Comparison of ENCODE assay signal across 2 cellular contexts in the genomic region with DNA sequence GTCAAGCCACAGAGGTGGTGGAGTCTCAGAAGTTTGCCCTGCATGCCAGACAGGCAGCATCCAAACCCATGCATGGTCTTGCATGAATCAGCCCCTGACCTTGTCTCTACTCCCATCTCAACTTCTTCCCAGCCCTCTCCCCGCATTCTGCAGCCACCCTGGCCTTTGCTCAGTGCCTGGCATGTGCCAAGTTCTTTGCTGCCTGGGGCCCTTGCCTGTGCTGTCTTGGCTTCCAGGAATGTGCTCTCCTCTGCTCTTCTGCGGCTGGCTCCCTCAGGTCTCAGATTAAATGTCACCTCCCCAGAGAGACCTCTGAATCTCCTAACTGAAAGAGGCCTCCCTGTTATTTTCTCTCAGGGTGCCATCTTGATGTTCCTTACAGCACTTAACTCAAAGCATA.
TF ChIP-seq lines count a peak whose summit lies in the region.

No MANE protein-coding gene starts in this region.

TF ChIP-seq in SK-N-SH, 30 proteins besides CTCF, POLR2A, EP300 and RAD21 (continued from another document):
- TF ChIP-seq, protein P1, sequence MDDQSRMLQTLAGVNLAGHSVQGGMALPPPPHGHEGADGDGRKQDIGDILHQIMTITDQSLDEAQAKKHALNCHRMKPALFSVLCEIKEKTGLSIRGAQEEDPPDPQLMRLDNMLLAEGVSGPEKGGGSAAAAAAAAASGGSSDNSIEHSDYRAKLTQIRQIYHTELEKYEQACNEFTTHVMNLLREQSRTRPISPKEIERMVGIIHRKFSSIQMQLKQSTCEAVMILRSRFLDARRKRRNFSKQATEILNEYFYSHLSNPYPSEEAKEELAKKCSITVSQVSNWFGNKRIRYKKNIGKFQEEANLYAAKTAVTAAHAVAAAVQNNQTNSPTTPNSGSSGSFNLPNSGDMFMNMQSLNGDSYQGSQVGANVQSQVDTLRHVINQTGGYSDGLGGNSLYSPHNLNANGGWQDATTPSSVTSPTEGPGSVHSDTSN (IDR thresholded peaks at IDR 0.05): no peak
- TF ChIP-seq, protein P2, sequence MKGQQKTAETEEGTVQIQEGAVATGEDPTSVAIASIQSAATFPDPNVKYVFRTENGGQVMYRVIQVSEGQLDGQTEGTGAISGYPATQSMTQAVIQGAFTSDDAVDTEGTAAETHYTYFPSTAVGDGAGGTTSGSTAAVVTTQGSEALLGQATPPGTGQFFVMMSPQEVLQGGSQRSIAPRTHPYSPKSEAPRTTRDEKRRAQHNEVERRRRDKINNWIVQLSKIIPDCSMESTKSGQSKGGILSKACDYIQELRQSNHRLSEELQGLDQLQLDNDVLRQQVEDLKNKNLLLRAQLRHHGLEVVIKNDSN (IDR thresholded peaks at IDR 0.05; ENCODE audit: borderline replicate concordance, low read depth): no peak
- TF ChIP-seq YY1 (IDR thresholded peaks at IDR 0.05; ENCODE audit: low read depth) (no peak), MEF2A (IDR thresholded peaks at IDR 0.05; ENCODE audit: borderline replicate concordance, low read depth) (no peak)
TF ChIP-seq in SK-N-SH: peak in this region for 0.

TF ChIP-seq in SK-N-SH treated with all-trans-retinoic acid at 6 μM for 48 hours, 23 proteins besides CTCF, POLR2A, EP300 and RAD21 (continued from another document):
- TF ChIP-seq, protein P3, sequence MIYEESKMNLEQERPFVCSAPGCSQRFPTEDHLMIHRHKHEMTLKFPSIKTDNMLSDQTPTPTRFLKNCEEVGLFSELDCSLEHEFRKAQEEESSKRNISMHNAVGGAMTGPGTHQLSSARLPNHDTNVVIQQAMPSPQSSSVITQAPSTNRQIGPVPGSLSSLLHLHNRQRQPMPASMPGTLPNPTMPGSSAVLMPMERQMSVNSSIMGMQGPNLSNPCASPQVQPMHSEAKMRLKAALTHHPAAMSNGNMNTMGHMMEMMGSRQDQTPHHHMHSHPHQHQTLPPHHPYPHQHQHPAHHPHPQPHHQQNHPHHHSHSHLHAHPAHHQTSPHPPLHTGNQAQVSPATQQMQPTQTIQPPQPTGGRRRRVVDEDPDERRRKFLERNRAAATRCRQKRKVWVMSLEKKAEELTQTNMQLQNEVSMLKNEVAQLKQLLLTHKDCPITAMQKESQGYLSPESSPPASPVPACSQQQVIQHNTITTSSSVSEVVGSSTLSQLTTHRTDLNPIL (CRISPR knock-in tag; IDR thresholded peaks at IDR 0.05; ENCODE audit: low read depth): no peak
- TF ChIP-seq ARNTL (CRISPR knock-in tag; IDR thresholded peaks at IDR 0.05; ENCODE audit: borderline replicate concordance, low read depth): no peak
- TF ChIP-seq ZC3H10 (CRISPR knock-in tag; IDR thresholded peaks at IDR 0.05): no peak
- no peak for TF ChIP-seq ZNF70 (CRISPR knock-in tag; IDR thresholded peaks at IDR 0.05)
- TF ChIP-seq, protein P4, sequence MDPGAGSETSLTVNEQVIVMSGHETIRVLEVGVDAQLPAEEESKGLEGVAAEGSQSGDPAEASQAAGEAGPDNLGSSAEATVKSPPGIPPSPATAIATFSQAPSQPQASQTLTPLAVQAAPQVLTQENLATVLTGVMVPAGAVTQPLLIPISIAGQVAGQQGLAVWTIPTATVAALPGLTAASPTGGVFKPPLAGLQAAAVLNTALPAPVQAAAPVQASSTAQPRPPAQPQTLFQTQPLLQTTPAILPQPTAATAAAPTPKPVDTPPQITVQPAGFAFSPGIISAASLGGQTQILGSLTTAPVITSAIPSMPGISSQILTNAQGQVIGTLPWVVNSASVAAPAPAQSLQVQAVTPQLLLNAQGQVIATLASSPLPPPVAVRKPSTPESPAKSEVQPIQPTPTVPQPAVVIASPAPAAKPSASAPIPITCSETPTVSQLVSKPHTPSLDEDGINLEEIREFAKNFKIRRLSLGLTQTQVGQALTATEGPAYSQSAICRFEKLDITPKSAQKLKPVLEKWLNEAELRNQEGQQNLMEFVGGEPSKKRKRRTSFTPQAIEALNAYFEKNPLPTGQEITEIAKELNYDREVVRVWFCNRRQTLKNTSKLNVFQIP (CRISPR knock-in tag; IDR thresholded peaks at IDR 0.05; ENCODE audit: borderline replicate concordance, low read depth): no peak
- TF ChIP-seq, protein P5, sequence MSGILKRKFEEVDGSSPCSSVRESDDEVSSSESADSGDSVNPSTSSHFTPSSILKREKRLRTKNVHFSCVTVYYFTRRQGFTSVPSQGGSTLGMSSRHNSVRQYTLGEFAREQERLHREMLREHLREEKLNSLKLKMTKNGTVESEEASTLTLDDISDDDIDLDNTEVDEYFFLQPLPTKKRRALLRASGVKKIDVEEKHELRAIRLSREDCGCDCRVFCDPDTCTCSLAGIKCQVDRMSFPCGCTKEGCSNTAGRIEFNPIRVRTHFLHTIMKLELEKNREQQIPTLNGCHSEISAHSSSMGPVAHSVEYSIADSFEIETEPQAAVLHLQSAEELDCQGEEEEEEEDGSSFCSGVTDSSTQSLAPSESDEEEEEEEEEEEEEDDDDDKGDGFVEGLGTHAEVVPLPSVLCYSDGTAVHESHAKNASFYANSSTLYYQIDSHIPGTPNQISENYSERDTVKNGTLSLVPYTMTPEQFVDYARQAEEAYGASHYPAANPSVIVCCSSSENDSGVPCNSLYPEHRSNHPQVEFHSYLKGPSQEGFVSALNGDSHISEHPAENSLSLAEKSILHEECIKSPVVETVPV (CRISPR knock-in tag; IDR thresholded peaks at IDR 0.05): no peak
- TF ChIP-seq ZFP3 (CRISPR knock-in tag; IDR thresholded peaks at IDR 0.05): no peak
- no peak for TF ChIP-seq ZNF565 (CRISPR knock-in tag; conservative IDR thresholded peaks at IDR 0.05; ENCODE audit: low read depth)
- TF ChIP-seq TCF4 (CRISPR knock-in tag; IDR thresholded peaks at IDR 0.05; ENCODE audit: borderline replicate concordance): no peak
- TF ChIP-seq ZNF8 (CRISPR knock-in tag; IDR thresholded peaks at IDR 0.05): no peak
- TF ChIP-seq ESRRG (CRISPR knock-in tag; IDR thresholded peaks at IDR 0.05): no peak
TF ChIP-seq in SK-N-SH treated with all-trans-retinoic acid at 6 μM for 48 hours: peak in this region for 0.
